Comparison of ENCODE assay signal across 1 cellular context in the genomic region with DNA sequence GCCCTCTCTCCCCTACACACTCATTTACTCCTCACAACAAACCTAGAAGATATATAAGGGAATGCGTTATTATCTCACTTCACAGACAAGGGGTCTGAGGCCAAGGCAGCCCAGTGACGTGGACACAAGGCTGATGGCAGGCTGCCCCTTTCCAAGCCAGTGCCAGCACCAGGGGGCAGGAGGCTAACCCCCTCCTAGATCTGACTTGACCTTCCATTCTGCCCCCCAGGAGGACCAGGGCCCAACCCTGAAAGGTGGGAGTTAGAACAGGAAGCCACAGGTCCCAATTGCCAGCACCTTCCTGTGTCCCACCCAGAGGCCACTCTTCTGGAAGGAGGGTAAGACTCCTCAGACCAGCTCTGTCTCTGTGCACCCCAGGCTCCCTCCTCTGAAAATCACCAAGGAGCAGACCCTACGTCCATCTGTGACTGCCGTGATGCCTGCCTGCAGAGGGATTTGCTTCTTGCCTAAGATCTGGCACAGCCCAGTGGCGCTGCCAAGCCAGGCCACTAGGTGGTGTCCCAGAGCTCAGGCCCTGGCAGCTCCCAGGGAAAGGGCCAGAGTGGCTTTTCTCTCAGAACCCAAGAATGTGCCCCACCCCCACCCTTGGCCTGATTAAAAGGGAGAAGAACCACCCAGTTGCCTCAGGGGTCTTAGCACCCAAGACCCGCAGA.
A peak's percentile ranks its signal among the peaks of the same experiment; 100 is the strongest.
TF ChIP-seq lines count a peak whose summit lies in the region.

No MANE protein-coding gene starts in this region.

TF ChIP-seq in WTC11, 78 proteins besides CTCF, POLR2A, EP300 and RAD21 (continued from another document):
- no peak for TF ChIP-seq ZNF281 (CRISPR knock-in tag; IDR thresholded peaks at IDR 0.05)
- TF ChIP-seq SMAD4 (CRISPR knock-in tag; IDR thresholded peaks at IDR 0.05), result no peak
- TF ChIP-seq, protein P1, sequence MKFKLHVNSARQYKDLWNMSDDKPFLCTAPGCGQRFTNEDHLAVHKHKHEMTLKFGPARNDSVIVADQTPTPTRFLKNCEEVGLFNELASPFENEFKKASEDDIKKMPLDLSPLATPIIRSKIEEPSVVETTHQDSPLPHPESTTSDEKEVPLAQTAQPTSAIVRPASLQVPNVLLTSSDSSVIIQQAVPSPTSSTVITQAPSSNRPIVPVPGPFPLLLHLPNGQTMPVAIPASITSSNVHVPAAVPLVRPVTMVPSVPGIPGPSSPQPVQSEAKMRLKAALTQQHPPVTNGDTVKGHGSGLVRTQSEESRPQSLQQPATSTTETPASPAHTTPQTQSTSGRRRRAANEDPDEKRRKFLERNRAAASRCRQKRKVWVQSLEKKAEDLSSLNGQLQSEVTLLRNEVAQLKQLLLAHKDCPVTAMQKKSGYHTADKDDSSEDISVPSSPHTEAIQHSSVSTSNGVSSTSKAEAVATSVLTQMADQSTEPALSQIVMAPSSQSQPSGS (CRISPR knock-in tag; IDR thresholded peaks at IDR 0.05; ENCODE audit: borderline replicate concordance, low read depth), result no peak
- TF ChIP-seq, protein P2, sequence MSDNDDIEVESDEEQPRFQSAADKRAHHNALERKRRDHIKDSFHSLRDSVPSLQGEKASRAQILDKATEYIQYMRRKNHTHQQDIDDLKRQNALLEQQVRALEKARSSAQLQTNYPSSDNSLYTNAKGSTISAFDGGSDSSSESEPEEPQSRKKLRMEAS (CRISPR knock-in tag; IDR thresholded peaks at IDR 0.05), result no peak
- TF ChIP-seq, protein P3, sequence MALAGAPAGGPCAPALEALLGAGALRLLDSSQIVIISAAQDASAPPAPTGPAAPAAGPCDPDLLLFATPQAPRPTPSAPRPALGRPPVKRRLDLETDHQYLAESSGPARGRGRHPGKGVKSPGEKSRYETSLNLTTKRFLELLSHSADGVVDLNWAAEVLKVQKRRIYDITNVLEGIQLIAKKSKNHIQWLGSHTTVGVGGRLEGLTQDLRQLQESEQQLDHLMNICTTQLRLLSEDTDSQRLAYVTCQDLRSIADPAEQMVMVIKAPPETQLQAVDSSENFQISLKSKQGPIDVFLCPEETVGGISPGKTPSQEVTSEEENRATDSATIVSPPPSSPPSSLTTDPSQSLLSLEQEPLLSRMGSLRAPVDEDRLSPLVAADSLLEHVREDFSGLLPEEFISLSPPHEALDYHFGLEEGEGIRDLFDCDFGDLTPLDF (CRISPR knock-in tag; IDR thresholded peaks at IDR 0.05), result no peak
- TF ChIP-seq HMGA2 (CRISPR knock-in tag; IDR thresholded peaks at IDR 0.05), result no peak
- peak; percentile 77; the same call in 1 of the 2 replicates for TF ChIP-seq TEAD1 (CRISPR knock-in tag; IDR thresholded peaks at IDR 0.05)
- peak; percentile 43; the same call in 1 of the 2 replicates for TF ChIP-seq SP1 (CRISPR knock-in tag; conservative IDR thresholded peaks at IDR 0.05)
- no peak for TF ChIP-seq GRHL2 (CRISPR knock-in tag; IDR thresholded peaks at IDR 0.05; ENCODE audit: insufficient replicate concordance, severe bottlenecking)
- TF ChIP-seq KAT7 (CRISPR knock-in tag; IDR thresholded peaks at IDR 0.05; ENCODE audit: borderline replicate concordance), result no peak
- no peak for TF ChIP-seq PREB (CRISPR knock-in tag; IDR thresholded peaks at IDR 0.05; ENCODE audit: borderline replicate concordance)
- TF ChIP-seq AR (CRISPR knock-in tag; IDR thresholded peaks at IDR 0.05), result no peak
- no peak for TF ChIP-seq GTF2I (CRISPR knock-in tag; conservative IDR thresholded peaks at IDR 0.05)
- 0 out of 2 replicates have a peak, but pooled peaks have one; percentile 26 for TF ChIP-seq TEAD4 (CRISPR knock-in tag; IDR thresholded peaks at IDR 0.05)
- TF ChIP-seq ZNF219 (CRISPR knock-in tag; IDR thresholded peaks at IDR 0.05; ENCODE audit: borderline replicate concordance), result no peak
- TF ChIP-seq ZNF317 (CRISPR knock-in tag; IDR thresholded peaks at IDR 0.05; ENCODE audit: borderline replicate concordance, low read depth), result no peak
- TF ChIP-seq ZBTB21 (CRISPR knock-in tag; IDR thresholded peaks at IDR 0.05; ENCODE audit: borderline replicate concordance), result no peak
- TF ChIP-seq ELF4 (CRISPR knock-in tag; IDR thresholded peaks at IDR 0.05; ENCODE audit: low read depth), result no peak
- no peak for TF ChIP-seq MYBL2 (CRISPR knock-in tag; IDR thresholded peaks at IDR 0.05)
- TF ChIP-seq ZNF423 (CRISPR knock-in tag; IDR thresholded peaks at IDR 0.05), result 0 out of 2 replicates have a peak, but pooled peaks have one; percentile 22
- TF ChIP-seq AFF4 (CRISPR knock-in tag; IDR thresholded peaks at IDR 0.05; ENCODE audit: borderline replicate concordance), result no peak
- no peak for TF ChIP-seq ZNF396 (CRISPR knock-in tag; IDR thresholded peaks at IDR 0.05; ENCODE audit: borderline replicate concordance)
- TF ChIP-seq CREM (CRISPR knock-in tag; IDR thresholded peaks at IDR 0.05), result peak; percentile 46; the same call in 1 of the 2 replicates
- peak; percentile 41; the same call in 1 of the 2 replicates for TF ChIP-seq GABPB1 (CRISPR knock-in tag; IDR thresholded peaks at IDR 0.05)
- TF ChIP-seq HMGXB4 (CRISPR knock-in tag; IDR thresholded peaks at IDR 0.05), result peak; percentile 63; the same call in 1 of the 2 replicates
TF ChIP-seq in WTC11: peak in this region for 9.
